In the genomic region with DNA sequence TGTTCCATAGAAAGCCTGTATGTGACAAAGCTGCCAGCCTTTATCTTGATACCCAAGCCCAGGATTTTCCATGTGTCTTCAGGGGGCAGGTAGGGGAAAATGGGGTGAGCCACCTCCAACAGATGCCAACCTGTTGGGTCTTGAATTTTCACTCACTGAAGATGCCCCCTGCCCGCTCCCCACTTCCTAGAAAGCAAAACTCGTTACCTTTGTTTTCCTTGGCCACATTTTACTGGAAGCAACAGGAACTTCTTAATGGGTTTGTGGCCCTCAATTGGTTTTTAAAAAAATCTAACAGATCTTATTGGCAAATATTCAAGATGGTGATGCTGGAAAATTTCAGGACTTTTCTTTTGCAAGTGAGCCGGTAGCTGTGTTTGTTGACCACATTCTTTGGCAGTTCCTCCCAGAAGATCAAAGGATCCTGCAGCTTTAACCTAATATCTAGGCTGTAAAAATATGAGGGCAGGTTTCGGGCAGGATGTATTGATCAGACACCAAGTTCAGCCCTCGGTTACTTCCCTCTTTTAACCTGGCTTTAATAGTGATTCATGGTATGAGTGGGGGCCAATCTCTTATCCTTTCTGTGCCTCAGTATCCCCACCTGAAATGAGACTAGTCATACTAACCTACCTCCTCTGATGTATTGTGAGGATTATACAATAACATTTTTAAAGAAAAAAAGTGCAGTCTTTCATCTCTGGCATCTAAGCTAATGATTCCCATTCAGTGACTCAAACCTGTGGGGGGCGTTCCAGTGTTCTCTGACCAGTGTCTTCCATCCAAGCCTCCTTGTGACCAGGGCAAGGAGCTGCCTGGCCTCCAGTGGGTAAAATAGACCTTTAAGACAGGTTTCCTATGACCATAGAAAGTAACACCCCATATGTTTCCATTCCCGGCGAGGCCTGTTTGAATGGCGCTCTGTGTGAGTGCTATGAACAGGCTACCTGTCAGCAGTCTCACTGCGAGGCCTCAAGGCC, we compare ENCODE assay signal across 1 cellular context.
TF ChIP-seq lines count a peak whose summit lies in the region.

No MANE protein-coding gene starts in this region.

TF ChIP-seq in SK-N-SH, 30 proteins besides CTCF, POLR2A, EP300 and RAD21 (continued from another document):
- TF ChIP-seq TCF12 (IDR thresholded peaks at IDR 0.05) (no peak), RFX5 (IDR thresholded peaks at IDR 0.05; ENCODE audit: low read length) (no peak), CHD2 (IDR thresholded peaks at IDR 0.05; ENCODE audit: low read length, partially characterized antibody) (no peak), ELF1 (IDR thresholded peaks at IDR 0.05) (no peak), MEF2A (IDR thresholded peaks at IDR 0.05; ENCODE audit: borderline replicate concordance, low read depth) (no peak), TEAD4 (IDR thresholded peaks at IDR 0.05; ENCODE audit: borderline replicate concordance, insufficient read depth) (no peak), FOSL2 (IDR thresholded peaks at IDR 0.05; ENCODE audit: borderline replicate concordance, low read depth) (no peak), YY1 (IDR thresholded peaks at IDR 0.05; ENCODE audit: low read depth) (no peak)
- TF ChIP-seq, protein P1, sequence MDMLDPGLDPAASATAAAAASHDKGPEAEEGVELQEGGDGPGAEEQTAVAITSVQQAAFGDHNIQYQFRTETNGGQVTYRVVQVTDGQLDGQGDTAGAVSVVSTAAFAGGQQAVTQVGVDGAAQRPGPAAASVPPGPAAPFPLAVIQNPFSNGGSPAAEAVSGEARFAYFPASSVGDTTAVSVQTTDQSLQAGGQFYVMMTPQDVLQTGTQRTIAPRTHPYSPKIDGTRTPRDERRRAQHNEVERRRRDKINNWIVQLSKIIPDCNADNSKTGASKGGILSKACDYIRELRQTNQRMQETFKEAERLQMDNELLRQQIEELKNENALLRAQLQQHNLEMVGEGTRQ (IDR thresholded peaks at IDR 0.05; ENCODE audit: borderline replicate concordance, low read depth, low read length): no peak
- TF ChIP-seq, protein P2, sequence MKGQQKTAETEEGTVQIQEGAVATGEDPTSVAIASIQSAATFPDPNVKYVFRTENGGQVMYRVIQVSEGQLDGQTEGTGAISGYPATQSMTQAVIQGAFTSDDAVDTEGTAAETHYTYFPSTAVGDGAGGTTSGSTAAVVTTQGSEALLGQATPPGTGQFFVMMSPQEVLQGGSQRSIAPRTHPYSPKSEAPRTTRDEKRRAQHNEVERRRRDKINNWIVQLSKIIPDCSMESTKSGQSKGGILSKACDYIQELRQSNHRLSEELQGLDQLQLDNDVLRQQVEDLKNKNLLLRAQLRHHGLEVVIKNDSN (IDR thresholded peaks at IDR 0.05; ENCODE audit: borderline replicate concordance, low read depth): no peak
- TF ChIP-seq, protein P3, sequence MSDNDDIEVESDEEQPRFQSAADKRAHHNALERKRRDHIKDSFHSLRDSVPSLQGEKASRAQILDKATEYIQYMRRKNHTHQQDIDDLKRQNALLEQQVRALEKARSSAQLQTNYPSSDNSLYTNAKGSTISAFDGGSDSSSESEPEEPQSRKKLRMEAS (IDR thresholded peaks at IDR 0.05; ENCODE audit: low read depth): no peak
- TF ChIP-seq, protein P4, sequence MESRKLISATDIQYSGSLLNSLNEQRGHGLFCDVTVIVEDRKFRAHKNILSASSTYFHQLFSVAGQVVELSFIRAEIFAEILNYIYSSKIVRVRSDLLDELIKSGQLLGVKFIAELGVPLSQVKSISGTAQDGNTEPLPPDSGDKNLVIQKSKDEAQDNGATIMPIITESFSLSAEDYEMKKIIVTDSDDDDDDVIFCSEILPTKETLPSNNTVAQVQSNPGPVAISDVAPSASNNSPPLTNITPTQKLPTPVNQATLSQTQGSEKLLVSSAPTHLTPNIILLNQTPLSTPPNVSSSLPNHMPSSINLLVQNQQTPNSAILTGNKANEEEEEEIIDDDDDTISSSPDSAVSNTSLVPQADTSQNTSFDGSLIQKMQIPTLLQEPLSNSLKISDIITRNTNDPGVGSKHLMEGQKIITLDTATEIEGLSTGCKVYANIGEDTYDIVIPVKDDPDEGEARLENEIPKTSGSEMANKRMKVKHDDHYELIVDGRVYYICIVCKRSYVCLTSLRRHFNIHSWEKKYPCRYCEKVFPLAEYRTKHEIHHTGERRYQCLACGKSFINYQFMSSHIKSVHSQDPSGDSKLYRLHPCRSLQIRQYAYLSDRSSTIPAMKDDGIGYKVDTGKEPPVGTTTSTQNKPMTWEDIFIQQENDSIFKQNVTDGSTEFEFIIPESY (IDR thresholded peaks at IDR 0.05; ENCODE audit: borderline replicate concordance, low read depth): no peak
